7 cellular contexts compared by ENCODE assay signal in the genomic region with DNA sequence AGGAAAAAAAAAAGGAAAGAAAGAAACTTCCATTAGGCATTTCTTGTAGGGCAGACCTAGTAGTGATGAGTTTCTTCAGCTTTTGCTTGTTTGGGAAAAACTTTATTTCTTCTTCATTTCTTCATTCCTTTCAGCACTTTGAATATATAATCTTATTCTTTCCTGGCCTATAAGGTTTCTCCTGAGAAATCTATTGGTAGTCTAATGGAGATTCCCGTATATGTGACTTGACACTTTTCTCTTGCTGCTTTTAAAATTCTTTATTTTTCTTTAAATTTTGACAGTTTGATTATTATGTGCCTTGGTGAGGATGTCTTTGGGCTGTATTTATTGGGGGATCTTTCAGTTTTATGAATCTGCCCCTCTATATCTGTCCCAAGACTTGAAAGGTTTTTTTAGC.
"Had no signal": no experiment of that assay in that cellular context is flagged by ENCODE, and none has a peak within 500 bp of the region (broad histone marks: within the 10 kb centered on the region; RNA-seq: fewer than 3 reads in every experiment).

No MANE protein-coding gene starts in this region.

- FAIRE-seq: G401.6, GM12891, GM12892, GM18507, GM19239 had no signal

- DNase-seq: GDM1, GF-D8 had no signal
